ENCODE assay signal across 12 cellular contexts in the genomic region with DNA sequence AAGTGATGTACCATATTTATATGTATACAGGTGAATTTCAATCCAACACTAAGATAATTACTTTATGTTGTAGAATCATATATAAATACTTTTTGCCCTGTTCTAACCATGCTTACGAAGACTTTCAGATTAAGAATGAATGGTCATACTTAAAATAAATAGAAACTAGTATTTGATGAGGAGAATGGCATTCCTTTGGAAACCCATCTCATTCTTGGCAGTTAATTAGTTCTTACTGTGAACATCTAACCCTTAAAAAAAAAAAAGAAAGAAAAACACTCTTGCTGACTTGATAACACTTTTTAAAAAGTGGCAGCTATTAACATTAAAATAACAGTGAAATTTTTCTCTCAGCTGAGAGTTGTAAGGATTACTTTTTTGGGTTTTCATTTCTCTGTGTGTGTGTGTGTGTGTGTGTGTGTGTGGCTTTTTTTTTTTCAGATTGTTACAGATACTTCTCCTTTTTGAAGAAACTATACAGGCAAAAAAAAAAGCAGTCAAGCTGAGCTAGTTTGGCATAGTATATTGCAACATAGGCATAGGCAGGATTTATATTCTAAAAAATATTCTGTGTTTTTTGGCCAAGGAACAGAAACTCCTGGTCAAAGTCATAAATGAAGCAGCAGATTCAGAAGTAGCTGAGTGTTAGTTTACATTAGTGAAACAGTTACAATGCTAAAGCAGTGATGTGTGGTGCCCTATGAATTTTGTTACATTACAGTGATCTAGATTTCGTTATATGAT.
DNase-seq lines count a peak whose midpoint lies in the region; ATAC-seq and TF ChIP-seq lines count a peak whose summit lies in the region.
"Had no signal": no experiment of that assay in that cellular context is flagged by ENCODE, and none has a peak within 500 bp of the region (broad histone marks: within the 10 kb centered on the region; RNA-seq: fewer than 3 reads in every experiment).

No MANE protein-coding gene starts in this region.

- H3K27ac ChIP-seq in SJCRH30, result no peak overlapping the region
- peak overlapping the region in 1 of 4 donors; percentile 5 for H3K27ac ChIP-seq in transverse colon
- H3K27ac ChIP-seq: ascending aorta, spleen had no signal

- H3K4me3 ChIP-seq in AG09309 (ENCODE audit: control insufficient read depth, low read depth, low read length), result no peak overlapping the region
- peak overlapping the region; percentile 5 for H3K4me3 ChIP-seq in adipocyte (ENCODE audit: low read length)
- H3K4me3 ChIP-seq in SJCRH30, result no peak overlapping the region
- no peak overlapping the region for H3K4me3 ChIP-seq in transverse colon
- H3K4me3 ChIP-seq: ascending aorta, spleen had no signal

- intact Hi-C loops in transverse colon (cut with DNase I; ENCODE audit: low total_unique reads), result no loop called here

- H3K36me3 ChIP-seq in adipocyte (ENCODE audit: control insufficient read depth, insufficient read depth, low read length, severe bottlenecking), result no peaks in the 10 kb centered on the region
- no peaks in the 10 kb centered on the region for H3K36me3 ChIP-seq in SJCRH30
- no peaks in the 10 kb centered on the region for H3K36me3 ChIP-seq in transverse colon
- H3K36me3 ChIP-seq: ascending aorta, spleen had no signal

- in situ Hi-C loops in KBM-7 (cut with MboI; ENCODE audit: low pct_unique_long_range_greater_than_20kb, low sequenced_read_pairs), result no loop called here
- in situ Hi-C loops in transverse colon (cut with MboI; ENCODE audit: low pct_ligation_motif_present in 1 of 4, low pct_unique_long_range_greater_than_20kb in 1 of 4, low sequenced_read_pairs in 3 of 4), result loop anchor here in 1 of 4 donors (10.0 kb wide), 1 partner anchor 52 kb away; no protein-coding TSS in a partner anchor

- H3K9me3 ChIP-seq in adipocyte (ENCODE audit: control insufficient read depth, low read length), result no peaks in the 10 kb centered on the region
- no peaks in the 10 kb centered on the region for H3K9me3 ChIP-seq in SJCRH30 (replicated peaks)
- no peaks in the 10 kb centered on the region for H3K9me3 ChIP-seq in transverse colon
- H3K9me3 ChIP-seq: ascending aorta, spleen had no signal

- no peak for TF ChIP-seq EP300 in transverse colon (IDR thresholded peaks at IDR 0.05; ENCODE audit: low read depth)

- ATAC-seq in left lobe of liver, result peak; percentile 34

- H3K27me3 ChIP-seq in adipocyte (replicated peaks; ENCODE audit: control insufficient read depth, insufficient read depth, low read length), result no peaks in the 10 kb centered on the region
- H3K27me3 ChIP-seq in SJCRH30, result no peaks in the 10 kb centered on the region
- H3K27me3 ChIP-seq in transverse colon, result no peaks in the 10 kb centered on the region
- H3K27me3 ChIP-seq: ascending aorta, spleen had no signal

- WGBS in transverse colon (ENCODE audit: low coverage in 1 of 2), 2 donors, result 50 to 54% methylated on average over 2 of the region's 2 CpGs

- peak overlapping the region; percentile 25 for H3K9ac ChIP-seq in adipocyte (ENCODE audit: low read length)

- peaks cover 56% of the 10 kb centered on the region for H3K4me1 ChIP-seq in adipocyte (ENCODE audit: control insufficient read depth, insufficient read depth, low read length)
- H3K4me1 ChIP-seq in SJCRH30, result no peaks in the 10 kb centered on the region
- peaks cover 0 to 33% (median 14%) of the 10 kb centered on the region in 4 donors for H3K4me1 ChIP-seq in transverse colon

- DNase-seq in AG09309 (ENCODE audit: low read depth), result peak; percentile 40
- DNase-seq in KBM-7, result peak; percentile 87
- DNase-seq in adipocyte (ENCODE audit: low read depth), result peak; percentile 85
- DNase-seq in left lobe of liver (ENCODE audit: low spot score), result no peak
- DNase-seq in NCI-H187 treated with DMSO at 0.1 percent for 48 hours (lab: John Stamatoyannopoulos, UW), result no peak
- no peak for DNase-seq in ureter (ENCODE audit: low spot score)
- DNase-seq in SJCRH30, result no peak
- no peak for DNase-seq in transverse colon
- DNase-seq: GOT3, NCI-H2107, spleen had no signal

- no peak for TF ChIP-seq POLR2A in transverse colon (IDR thresholded peaks at IDR 0.05)

- TF ChIP-seq CTCF in AG09309 (IDR thresholded peaks at IDR 0.05; ENCODE audit: control insufficient read depth, insufficient read depth, low read depth, low read length, missing control alignments) (no peak), transverse colon (IDR thresholded peaks at IDR 0.05) (no peak)

Comparison
In these comparisons a context has a peak if more than half of its experiments do, and no peak if none do; other contexts are left out.
1. DNase-seq: peak in AG09309 (single experiment), KBM-7 (single experiment) and adipocyte (single experiment); none in left lobe of liver (single experiment), NCI-H187 treated with DMSO at 0.1 percent for 48 hours (single experiment), ureter (single experiment), SJCRH30 (0 of 2) and transverse colon (single experiment).